ENCODE assay signal across 21 cellular contexts in the genomic region with DNA sequence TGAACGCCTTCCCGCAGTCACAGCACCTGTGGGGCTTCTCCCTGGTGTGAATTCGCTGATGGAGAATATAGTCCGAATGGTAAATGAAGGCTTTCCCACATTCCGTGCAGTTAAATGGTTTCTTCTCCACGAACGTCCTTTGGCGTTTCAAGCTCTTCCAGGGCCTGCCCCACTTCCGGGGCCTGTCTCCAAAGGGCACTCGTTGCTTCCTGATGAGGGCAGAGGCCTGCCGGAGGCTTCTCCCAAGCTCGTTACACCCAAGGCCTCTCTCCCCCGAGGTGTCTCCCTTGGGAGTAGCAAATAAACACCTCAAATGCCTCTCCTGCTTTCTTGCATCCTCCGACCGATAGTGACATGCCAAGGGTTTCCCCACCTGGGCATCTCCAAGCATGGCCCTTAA. TPM values are rescaled to one million over a fixed set of nuclear protein-coding genes. Genes with fewer than 3 reads are reported as not detected.
DNase-seq lines count a peak whose midpoint lies in the region; ATAC-seq, FAIRE-seq and TF ChIP-seq lines count a peak whose summit lies in the region.
"Had no signal": no experiment of that assay in that cellular context is flagged by ENCODE, and none has a peak within 500 bp of the region (broad histone marks: within the 10 kb centered on the region; RNA-seq: fewer than 3 reads in every experiment).

No MANE protein-coding gene starts in this region.

- TF ChIP-seq CTCF in HepG2 (CRISPR knock-in tag; IDR thresholded peaks at IDR 0.05) (no peak), right lobe of liver (IDR thresholded peaks at IDR 0.05) (no peak), neural progenitor cell (IDR thresholded peaks at IDR 0.05) (no peak)

- WGBS in HepG2 (ENCODE audit: low lambda C conversion rate), result 44% methylated on average over 5 of the region's 15 CpGs
- WGBS in right lobe of liver (ENCODE audit: insufficient coverage, low coverage, low lambda C conversion rate, missing lambda C conversion rate), result 64% methylated on average over 7 of the region's 15 CpGs

- H3K4me3 Mint-ChIP-seq in neural progenitor cell, result peak overlapping the region; percentile 15
- no peak overlapping the region for H3K4me3 Mint-ChIP-seq in activated T-cell treated with anti-CD3 and anti-CD28 coated beads, Interleukin-2, amount 50 U/mL, for 72 hours
- H3K4me3 Mint-ChIP-seq: B cell; CD4-positive, alpha-beta T cell; CD8-positive, alpha-beta T cell had no signal

- H3F3A ChIP-seq in neural progenitor cell (ENCODE audit: low read depth), result no peaks in the 10 kb centered on the region

- H3K9me3 Mint-ChIP-seq in neural progenitor cell, result peaks cover 39% of the 10 kb centered on the region
- peaks cover 0 to 19% of the 10 kb centered on the region in 2 donors for H3K9me3 Mint-ChIP-seq in activated T-cell treated with anti-CD3 and anti-CD28 coated beads, Interleukin-2, amount 50 U/mL, for 72 hours
- H3K9me3 Mint-ChIP-seq: CD4-positive, alpha-beta T cell had no signal

- TF ChIP-seq EP300 in HepG2 (IDR thresholded peaks at IDR 0.05; ENCODE audit: low read depth in 2 of 2, low read length in 2 of 2) (no peak), HepG2 (CRISPR knock-in tag; IDR thresholded peaks at IDR 0.05; ENCODE audit: borderline replicate concordance) (no peak)

- ATAC-seq in HepG2, result no peak; the same call in 2 of the 3 replicates
- no peak for ATAC-seq in right lobe of liver
- no peak for ATAC-seq in activated T-cell treated with anti-CD3 and anti-CD28 coated beads, Interleukin-2, amount 50 U/mL, for 72 hours (replicated peaks in 1 of 2)
- ATAC-seq: A549; CD8-positive, alpha-beta T cell had no signal

- H3K4me3 ChIP-seq in HepG2 (replicated peaks in 1 of 3; ENCODE audit: insufficient read depth in 1 of 3, low read depth in 2 of 3, low read length in 3 of 3) (peak overlapping the region in 1 of 3 experiments; percentile 32; a peak in 1 of 6 replicates), right lobe of liver (no peak overlapping the region), neural progenitor cell (no peak overlapping the region)
- H3K4me3 ChIP-seq: A549 had no signal

- in situ Hi-C loops in HepG2 (cut with HindIII; ENCODE audit: extremely low pct_ligation_motif_present, low pct_unique_long_range_greater_than_20kb), result no loop called here

- intact Hi-C loops in HepG2 (cut with micrococcal nuclease; ENCODE audit: unreplicated experiment) (no loop called here), right lobe of liver (cut with DNase I) (no loop called here)

- H4K20me1 ChIP-seq in HepG2 (ENCODE audit: insufficient read depth, low read length) (no peaks in the 10 kb centered on the region), neural progenitor cell (ENCODE audit: low read depth) (no peaks in the 10 kb centered on the region)
- H4K20me1 ChIP-seq: BLaER1 treated with 17β-estradiol and CSF1 and Interleukin-3, amounts not matched to agents 10 nM and 100 nM had no signal

- H3K4me1 Mint-ChIP-seq in neural progenitor cell, result no peaks in the 10 kb centered on the region
- no peaks in the 10 kb centered on the region for H3K4me1 Mint-ChIP-seq in activated T-cell treated with anti-CD3 and anti-CD28 coated beads, Interleukin-2, amount 50 U/mL, for 72 hours (ENCODE audit: low read depth)
- H3K4me1 Mint-ChIP-seq: B cell had no signal

- H2AFZ ChIP-seq in HepG2 (ENCODE audit: low read length) (no peak overlapping the region), neural progenitor cell (replicated peaks) (no peak overlapping the region)

- H3K4me2 ChIP-seq in HepG2 (ENCODE audit: low read depth, low read length), result peak overlapping the region; percentile 51
- H3K4me2 ChIP-seq in neural progenitor cell, result no peak overlapping the region
- H3K4me2 ChIP-seq: A549; BLaER1 treated with 17β-estradiol and CSF1 and Interleukin-3, amounts not matched to agents 10 nM and 100 nM had no signal

- no peaks in the 10 kb centered on the region for H3K79me2 ChIP-seq in HepG2 (ENCODE audit: insufficient read depth, low read length)
- no peaks in the 10 kb centered on the region for H3K79me2 ChIP-seq in neural progenitor cell (ENCODE audit: low read depth)

- H3K9me3 ChIP-seq in HepG2 (ENCODE audit: low read length) (no peaks in the 10 kb centered on the region), right lobe of liver (peaks cover 0 to 21% (median 3%) of the 10 kb centered on the region in 4 donors), neural progenitor cell (ENCODE audit: low read depth) (no peaks in the 10 kb centered on the region)

- no TSS peak for BruUV-seq in HepG2 (replicated peaks; lab: Mats Ljungman, UMichigan)

- no peak for TF ChIP-seq RAD21 in HepG2 (CRISPR knock-in tag; IDR thresholded peaks at IDR 0.05)

- TF ChIP-seq POLR2A in HepG2 (IDR thresholded peaks at IDR 0.05; ENCODE audit: insufficient read depth in 1 of 2, low read depth in 2 of 2, low read length in 2 of 2) (no peak), right lobe of liver (IDR thresholded peaks at IDR 0.05) (no peak)

- H3K9ac ChIP-seq in HepG2 (ENCODE audit: insufficient read depth, low read depth, low read length) (no peak overlapping the region), neural progenitor cell (no peak overlapping the region)
- H3K9ac ChIP-seq: BLaER1 treated with 17β-estradiol and CSF1 and Interleukin-3, amounts not matched to agents 10 nM and 100 nM had no signal

- CTCF ChIA-PET in HepG2 (lab: Yijun Ruan, JAX; ENCODE audit: low intra/inter-chr PET ratio, low total read pairs), result no interaction called here

- H3K27ac ChIP-seq in HepG2 (ENCODE audit: extremely low read length, insufficient read depth, low read length), result no peak overlapping the region
- H3K27ac ChIP-seq in right lobe of liver, result no peak overlapping the region
- no peak overlapping the region for H3K27ac ChIP-seq in neural progenitor cell
- H3K27ac ChIP-seq: 22Rv1; A549; BLaER1 treated with 17β-estradiol and CSF1 and Interleukin-3, amounts not matched to agents 10 nM and 100 nM; C4-2B had no signal

- peaks cover 18% of the 10 kb centered on the region for H3K4me1 ChIP-seq in HepG2 (ENCODE audit: insufficient read depth, low read length)
- no peaks in the 10 kb centered on the region for H3K4me1 ChIP-seq in right lobe of liver
- no peaks in the 10 kb centered on the region for H3K4me1 ChIP-seq in neural progenitor cell
- H3K4me1 ChIP-seq: A549; BLaER1 treated with 17β-estradiol and CSF1 and Interleukin-3, amounts not matched to agents 10 nM and 100 nM; Caco-2 had no signal

- H3K27me3 ChIP-seq in HepG2 (ENCODE audit: control insufficient read depth in 1 of 2, insufficient read depth in 2 of 2, low read length in 2 of 2) (no peaks in the 10 kb centered on the region; a peak in 2 of 5 replicates), right lobe of liver (no peaks in the 10 kb centered on the region), neural progenitor cell (no peaks in the 10 kb centered on the region)
- H3K27me3 ChIP-seq: BLaER1 treated with 17β-estradiol and CSF1 and Interleukin-3, amounts not matched to agents 10 nM and 100 nM had no signal

- DNase-seq in HepG2 (ENCODE audit: low spot score) (no peak), right lobe of liver (no peak), neural progenitor cell (ENCODE audit: low spot score) (no peak), NCI-H146 treated with DMSO at 0.1 percent for 48 hours (lab: John Stamatoyannopoulos, UW; ENCODE audit: unreplicated experiment) (no peak)
- no peak for DNase-seq in activated T-cell treated with anti-CD3 and anti-CD28 coated beads, Interleukin-2, amount 50 U/mL, for 72 hours
- DNase-seq: AML-193; Caco-2; Calu3; CD4-positive, alpha-beta T cell; CD8-positive, alpha-beta T cell; DMS79 treated with DMSO at 0.1 percent for 48 hours; GF-D8 had no signal

- POLR2A ChIA-PET in HepG2 (lab: Yijun Ruan, JAX), result no interaction called here

- H3K36me3 Mint-ChIP-seq in neural progenitor cell, result no peaks in the 10 kb centered on the region
- H3K36me3 Mint-ChIP-seq in activated T-cell treated with anti-CD3 and anti-CD28 coated beads, Interleukin-2, amount 50 U/mL, for 72 hours (ENCODE audit: insufficient read depth in 2 of 2), result peaks cover 10 to 12% of the 10 kb centered on the region in 2 donors
- H3K36me3 Mint-ChIP-seq: CD8-positive, alpha-beta T cell had no signal

- peaks cover 12% of the 10 kb centered on the region for H3K27me3 Mint-ChIP-seq in neural progenitor cell (ENCODE audit: insufficient read depth, low read depth)
- no peaks in the 10 kb centered on the region for H3K27me3 Mint-ChIP-seq in activated T-cell treated with anti-CD3 and anti-CD28 coated beads, Interleukin-2, amount 50 U/mL, for 72 hours (ENCODE audit: low read depth)

- H3K27ac Mint-ChIP-seq in neural progenitor cell, result no peak overlapping the region
- no peak overlapping the region for H3K27ac Mint-ChIP-seq in activated T-cell treated with anti-CD3 and anti-CD28 coated beads, Interleukin-2, amount 50 U/mL, for 72 hours
- H3K27ac Mint-ChIP-seq: B cell; CD4-positive, alpha-beta T cell; CD8-positive, alpha-beta T cell had no signal

- no peak for FAIRE-seq in HepG2 (lab: Jason Lieb, UNC)
- FAIRE-seq: A549, D721Med, G401.6, GM12891, GM19239 had no signal

- no peaks in the 10 kb centered on the region for H3K36me3 ChIP-seq in HepG2 (replicated peaks in 1 of 2; ENCODE audit: control insufficient read depth in 1 of 2, insufficient read depth in 2 of 2, low read length in 2 of 2)
- H3K36me3 ChIP-seq in right lobe of liver, result no peaks in the 10 kb centered on the region
- H3K36me3 ChIP-seq in neural progenitor cell, result no peaks in the 10 kb centered on the region

RNA-seq across cellular contexts. Expression of a gene that starts 34.3 kb away (rescaled TPM):
- 11.9 and 13.9 TPM in 2 replicates for total RNA-seq in HepG2 (2016; rRNA removed; fragmentation: Illumina TruSeq; extraction: Trizol)
- 5.7 and 5.9 TPM in 2 replicates for total RNA-seq in HepG2 (2016; cell fraction: cytosol; rRNA removed; fragmentation: Illumina TruSeq; extraction: Trizol; ENCODE audit: low read depth)
- total RNA-seq in HepG2 (2016; cell fraction: insoluble cytoplasmic fraction; rRNA removed; fragmentation: Illumina TruSeq; extraction: Trizol), result 12.2 and 15.6 TPM in 2 replicates
- 14.1 and 14.5 TPM in 2 replicates for total RNA-seq in HepG2 (2016; cell fraction: membrane; rRNA removed; fragmentation: Illumina TruSeq; extraction: Trizol)
- 10.8 and 11.0 TPM in 2 replicates for total RNA-seq in HepG2 (2016; cell fraction: nucleus; rRNA removed; fragmentation: Illumina TruSeq; extraction: Trizol)
- 5.8 and 5.9 TPM in 2 replicates for polyA plus RNA-seq in HepG2 (2011; rRNA removed)
- 4.4 and 5.0 TPM in 2 replicates for polyA plus RNA-seq in HepG2 (2011; cell fraction: cytosol; rRNA removed)
- 8.9 and 10.0 TPM in 2 replicates for polyA plus RNA-seq in HepG2 (2011; cell fraction: nucleus; rRNA removed)
- 4.4 and 4.7 TPM in 2 replicates for polyA plus RNA-seq in HepG2 (2012)
- polyA plus RNA-seq in HepG2 (2016; cell fraction: cytosol; fragmentation: Illumina TruSeq; extraction: Trizol; ENCODE audit: low read depth), result 0.80 and 1.1 TPM in 2 replicates
- 11.9 and 12.5 TPM in 2 replicates for polyA plus RNA-seq in HepG2 (2016; cell fraction: insoluble cytoplasmic fraction; fragmentation: Illumina TruSeq; extraction: Trizol; ENCODE audit: low read depth)
- polyA plus RNA-seq in HepG2 (2016; cell fraction: membrane; fragmentation: Illumina TruSeq; extraction: Trizol; ENCODE audit: low read depth), result 2.0 and 2.1 TPM in 2 replicates
- polyA plus RNA-seq in HepG2 (2016; cell fraction: nucleus; fragmentation: Illumina TruSeq; extraction: Trizol; ENCODE audit: insufficient read depth, low read depth), result 11.9 and 14.0 TPM in 2 replicates
- polyA minus RNA-seq in HepG2 (2011; rRNA and poly(A)+ RNA removed; ENCODE audit: low replicate concordance), result 11.5 and 34.6 TPM in 2 replicates
- 3.4 and 7.7 TPM in 2 replicates for polyA minus RNA-seq in HepG2 (2011; cell fraction: cytosol; rRNA and poly(A)+ RNA removed)
- 13.1 and 17.5 TPM in 2 replicates for polyA minus RNA-seq in HepG2 (2011; cell fraction: nucleus; rRNA and poly(A)+ RNA removed)
- total RNA-seq in right lobe of liver, result 1 to 10 TPM; 3.1 to 6.0 (median 3.6) TPM
- 9.7 and 14.7 TPM in 2 replicates for total RNA-seq in neural progenitor cell (ENCODE audit: low replicate concordance)
- total RNA-seq in activated T-cell treated with anti-CD3 and anti-CD28 coated beads, Interleukin-2, amount 50 U/mL, for 72 hours, result 10 to 100 TPM; 13.2 to 19.7 TPM

RNA-seq across cellular contexts. Expression of a gene that starts 34.9 kb away (rescaled TPM):
- 25.6 and 28.3 TPM in 2 replicates for total RNA-seq in HepG2 (2016; rRNA removed; fragmentation: Illumina TruSeq; extraction: Trizol)
- 10.4 and 11.6 TPM in 2 replicates for total RNA-seq in HepG2 (2016; cell fraction: cytosol; rRNA removed; fragmentation: Illumina TruSeq; extraction: Trizol; ENCODE audit: low read depth)
- 22.9 and 27.1 TPM in 2 replicates for total RNA-seq in HepG2 (2016; cell fraction: insoluble cytoplasmic fraction; rRNA removed; fragmentation: Illumina TruSeq; extraction: Trizol)
- total RNA-seq in HepG2 (2016; cell fraction: membrane; rRNA removed; fragmentation: Illumina TruSeq; extraction: Trizol), result 18.0 and 21.0 TPM in 2 replicates
- 20.3 and 23.2 TPM in 2 replicates for total RNA-seq in HepG2 (2016; cell fraction: nucleus; rRNA removed; fragmentation: Illumina TruSeq; extraction: Trizol)
- 16.8 and 23.8 TPM in 2 replicates for polyA plus RNA-seq in HepG2 (2011; rRNA removed)
- 12.1 and 17.8 TPM in 2 replicates for polyA plus RNA-seq in HepG2 (2011; cell fraction: cytosol; rRNA removed)
- 31.8 and 34.6 TPM in 2 replicates for polyA plus RNA-seq in HepG2 (2011; cell fraction: nucleus; rRNA removed)
- 21.1 and 21.2 TPM in 2 replicates for polyA plus RNA-seq in HepG2 (2012)
- polyA plus RNA-seq in HepG2 (2016; cell fraction: cytosol; fragmentation: Illumina TruSeq; extraction: Trizol; ENCODE audit: low read depth), result 11.8 and 13.6 TPM in 2 replicates
- 33.2 and 33.9 TPM in 2 replicates for polyA plus RNA-seq in HepG2 (2016; cell fraction: insoluble cytoplasmic fraction; fragmentation: Illumina TruSeq; extraction: Trizol; ENCODE audit: low read depth)
- 15.6 and 18.4 TPM in 2 replicates for polyA plus RNA-seq in HepG2 (2016; cell fraction: membrane; fragmentation: Illumina TruSeq; extraction: Trizol; ENCODE audit: low read depth)
- polyA plus RNA-seq in HepG2 (2016; cell fraction: nucleus; fragmentation: Illumina TruSeq; extraction: Trizol; ENCODE audit: insufficient read depth, low read depth), result 26.8 and 29.2 TPM in 2 replicates
- polyA minus RNA-seq in HepG2 (2011; rRNA and poly(A)+ RNA removed; ENCODE audit: low replicate concordance), result 15.7 and 37.7 TPM in 2 replicates
- polyA minus RNA-seq in HepG2 (2011; cell fraction: cytosol; rRNA and poly(A)+ RNA removed), result 4.7 and 10.4 TPM in 2 replicates
- 25.6 and 30.6 TPM in 2 replicates for polyA minus RNA-seq in HepG2 (2011; cell fraction: nucleus; rRNA and poly(A)+ RNA removed)
- 10 to 100 TPM; 29.6 to 44.2 (median 33.0) TPM for total RNA-seq in right lobe of liver
- 21.6 and 48.0 TPM in 2 replicates for total RNA-seq in neural progenitor cell (ENCODE audit: low replicate concordance)
- total RNA-seq in activated T-cell treated with anti-CD3 and anti-CD28 coated beads, Interleukin-2, amount 50 U/mL, for 72 hours, result 10 to 100 TPM; 59.7 to 65.5 TPM
